In the genomic region with DNA sequence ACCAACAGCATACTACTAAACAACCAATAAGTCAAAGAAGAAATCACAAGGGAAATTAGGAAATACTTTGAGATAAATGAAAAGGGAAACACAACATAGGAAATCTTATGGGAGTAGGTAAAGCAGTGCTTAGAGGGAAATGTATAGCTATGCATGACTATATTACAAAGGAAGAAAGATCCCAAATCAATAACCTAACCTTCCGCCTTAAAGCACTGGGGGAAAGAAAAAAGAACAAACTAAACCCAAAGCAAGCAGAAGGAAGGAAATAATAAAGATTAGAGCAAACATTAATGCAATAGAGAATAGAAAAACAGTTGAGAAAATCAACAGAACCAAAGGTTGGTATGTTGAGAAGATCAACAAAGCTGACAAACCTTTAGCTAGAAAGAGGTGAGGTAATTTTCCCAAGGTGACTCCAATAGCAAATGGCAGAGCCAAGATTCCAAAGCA, we compare ENCODE assay signal across 3 cellular contexts.
TF ChIP-seq lines count a peak whose summit lies in the region.

No MANE protein-coding gene starts in this region.

TF ChIP-seq in SK-N-SH treated with all-trans-retinoic acid at 6 μM for 48 hours, 23 proteins besides CTCF, POLR2A, EP300 and RAD21 (continued from another document):
- 0 out of 2 replicates have a peak, but pooled peaks have one; percentile 25 for TF ChIP-seq ZFP30 (CRISPR knock-in tag; IDR thresholded peaks at IDR 0.05)
- TF ChIP-seq, protein P1, sequence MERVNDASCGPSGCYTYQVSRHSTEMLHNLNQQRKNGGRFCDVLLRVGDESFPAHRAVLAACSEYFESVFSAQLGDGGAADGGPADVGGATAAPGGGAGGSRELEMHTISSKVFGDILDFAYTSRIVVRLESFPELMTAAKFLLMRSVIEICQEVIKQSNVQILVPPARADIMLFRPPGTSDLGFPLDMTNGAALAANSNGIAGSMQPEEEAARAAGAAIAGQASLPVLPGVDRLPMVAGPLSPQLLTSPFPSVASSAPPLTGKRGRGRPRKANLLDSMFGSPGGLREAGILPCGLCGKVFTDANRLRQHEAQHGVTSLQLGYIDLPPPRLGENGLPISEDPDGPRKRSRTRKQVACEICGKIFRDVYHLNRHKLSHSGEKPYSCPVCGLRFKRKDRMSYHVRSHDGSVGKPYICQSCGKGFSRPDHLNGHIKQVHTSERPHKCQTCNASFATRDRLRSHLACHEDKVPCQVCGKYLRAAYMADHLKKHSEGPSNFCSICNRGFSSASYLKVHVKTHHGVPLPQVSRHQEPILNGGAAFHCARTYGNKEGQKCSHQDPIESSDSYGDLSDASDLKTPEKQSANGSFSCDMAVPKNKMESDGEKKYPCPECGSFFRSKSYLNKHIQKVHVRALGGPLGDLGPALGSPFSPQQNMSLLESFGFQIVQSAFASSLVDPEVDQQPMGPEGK (CRISPR knock-in tag; IDR thresholded peaks at IDR 0.05; ENCODE audit: borderline replicate concordance): no peak

TF ChIP-seq in SK-N-SH, 30 proteins besides CTCF, POLR2A, EP300 and RAD21 (continued from another document):
- TF ChIP-seq, protein P2, sequence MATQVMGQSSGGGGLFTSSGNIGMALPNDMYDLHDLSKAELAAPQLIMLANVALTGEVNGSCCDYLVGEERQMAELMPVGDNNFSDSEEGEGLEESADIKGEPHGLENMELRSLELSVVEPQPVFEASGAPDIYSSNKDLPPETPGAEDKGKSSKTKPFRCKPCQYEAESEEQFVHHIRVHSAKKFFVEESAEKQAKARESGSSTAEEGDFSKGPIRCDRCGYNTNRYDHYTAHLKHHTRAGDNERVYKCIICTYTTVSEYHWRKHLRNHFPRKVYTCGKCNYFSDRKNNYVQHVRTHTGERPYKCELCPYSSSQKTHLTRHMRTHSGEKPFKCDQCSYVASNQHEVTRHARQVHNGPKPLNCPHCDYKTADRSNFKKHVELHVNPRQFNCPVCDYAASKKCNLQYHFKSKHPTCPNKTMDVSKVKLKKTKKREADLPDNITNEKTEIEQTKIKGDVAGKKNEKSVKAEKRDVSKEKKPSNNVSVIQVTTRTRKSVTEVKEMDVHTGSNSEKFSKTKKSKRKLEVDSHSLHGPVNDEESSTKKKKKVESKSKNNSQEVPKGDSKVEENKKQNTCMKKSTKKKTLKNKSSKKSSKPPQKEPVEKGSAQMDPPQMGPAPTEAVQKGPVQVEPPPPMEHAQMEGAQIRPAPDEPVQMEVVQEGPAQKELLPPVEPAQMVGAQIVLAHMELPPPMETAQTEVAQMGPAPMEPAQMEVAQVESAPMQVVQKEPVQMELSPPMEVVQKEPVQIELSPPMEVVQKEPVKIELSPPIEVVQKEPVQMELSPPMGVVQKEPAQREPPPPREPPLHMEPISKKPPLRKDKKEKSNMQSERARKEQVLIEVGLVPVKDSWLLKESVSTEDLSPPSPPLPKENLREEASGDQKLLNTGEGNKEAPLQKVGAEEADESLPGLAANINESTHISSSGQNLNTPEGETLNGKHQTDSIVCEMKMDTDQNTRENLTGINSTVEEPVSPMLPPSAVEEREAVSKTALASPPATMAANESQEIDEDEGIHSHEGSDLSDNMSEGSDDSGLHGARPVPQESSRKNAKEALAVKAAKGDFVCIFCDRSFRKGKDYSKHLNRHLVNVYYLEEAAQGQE (IDR thresholded peaks at IDR 0.05; ENCODE audit: low read depth, low read length): no peak
- no peak for TF ChIP-seq GABPA (IDR thresholded peaks at IDR 0.05; ENCODE audit: low read depth)
- TF ChIP-seq, protein P3, sequence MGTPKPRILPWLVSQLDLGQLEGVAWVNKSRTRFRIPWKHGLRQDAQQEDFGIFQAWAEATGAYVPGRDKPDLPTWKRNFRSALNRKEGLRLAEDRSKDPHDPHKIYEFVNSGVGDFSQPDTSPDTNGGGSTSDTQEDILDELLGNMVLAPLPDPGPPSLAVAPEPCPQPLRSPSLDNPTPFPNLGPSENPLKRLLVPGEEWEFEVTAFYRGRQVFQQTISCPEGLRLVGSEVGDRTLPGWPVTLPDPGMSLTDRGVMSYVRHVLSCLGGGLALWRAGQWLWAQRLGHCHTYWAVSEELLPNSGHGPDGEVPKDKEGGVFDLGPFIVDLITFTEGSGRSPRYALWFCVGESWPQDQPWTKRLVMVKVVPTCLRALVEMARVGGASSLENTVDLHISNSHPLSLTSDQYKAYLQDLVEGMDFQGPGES (IDR thresholded peaks at IDR 0.05; ENCODE audit: low read depth, low read length): no peak
- no peak for TF ChIP-seq JUND (IDR thresholded peaks at IDR 0.05)
- TF ChIP-seq FOXM1 (IDR thresholded peaks at IDR 0.05; ENCODE audit: low read depth): no peak
- TF ChIP-seq, protein P4, sequence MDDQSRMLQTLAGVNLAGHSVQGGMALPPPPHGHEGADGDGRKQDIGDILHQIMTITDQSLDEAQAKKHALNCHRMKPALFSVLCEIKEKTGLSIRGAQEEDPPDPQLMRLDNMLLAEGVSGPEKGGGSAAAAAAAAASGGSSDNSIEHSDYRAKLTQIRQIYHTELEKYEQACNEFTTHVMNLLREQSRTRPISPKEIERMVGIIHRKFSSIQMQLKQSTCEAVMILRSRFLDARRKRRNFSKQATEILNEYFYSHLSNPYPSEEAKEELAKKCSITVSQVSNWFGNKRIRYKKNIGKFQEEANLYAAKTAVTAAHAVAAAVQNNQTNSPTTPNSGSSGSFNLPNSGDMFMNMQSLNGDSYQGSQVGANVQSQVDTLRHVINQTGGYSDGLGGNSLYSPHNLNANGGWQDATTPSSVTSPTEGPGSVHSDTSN (IDR thresholded peaks at IDR 0.05): no peak
- no peak for TF ChIP-seq FOSL2 (IDR thresholded peaks at IDR 0.05; ENCODE audit: borderline replicate concordance, low read depth)
TF ChIP-seq in SK-N-SH: peak in this region for 0.

TF ChIP-seq in liver, 16 proteins besides CTCF, POLR2A, EP300 and RAD21 (continued from another document):
- TF ChIP-seq, protein P2 (IDR thresholded peaks at IDR 0.05): no peak
- TF ChIP-seq YY1 (IDR thresholded peaks at IDR 0.05): peak; percentile 54
- TF ChIP-seq HNF4G (IDR thresholded peaks at IDR 0.05): no peak
- TF ChIP-seq EGR1 (IDR thresholded peaks at IDR 0.05; ENCODE audit: low read depth in 2 of 2): peak in 1 of 2 donors; percentile 60
- TF ChIP-seq FOXA2 (IDR thresholded peaks at IDR 0.05): peak; percentile 90
- no peak for TF ChIP-seq TAF1 (conservative IDR thresholded peaks at IDR 0.05)
- TF ChIP-seq FOXA1 (IDR thresholded peaks at IDR 0.05): peak; percentile 61
- TF ChIP-seq RXRA (IDR thresholded peaks at IDR 0.05): peak; percentile 13 to 87
- TF ChIP-seq, protein P5, sequence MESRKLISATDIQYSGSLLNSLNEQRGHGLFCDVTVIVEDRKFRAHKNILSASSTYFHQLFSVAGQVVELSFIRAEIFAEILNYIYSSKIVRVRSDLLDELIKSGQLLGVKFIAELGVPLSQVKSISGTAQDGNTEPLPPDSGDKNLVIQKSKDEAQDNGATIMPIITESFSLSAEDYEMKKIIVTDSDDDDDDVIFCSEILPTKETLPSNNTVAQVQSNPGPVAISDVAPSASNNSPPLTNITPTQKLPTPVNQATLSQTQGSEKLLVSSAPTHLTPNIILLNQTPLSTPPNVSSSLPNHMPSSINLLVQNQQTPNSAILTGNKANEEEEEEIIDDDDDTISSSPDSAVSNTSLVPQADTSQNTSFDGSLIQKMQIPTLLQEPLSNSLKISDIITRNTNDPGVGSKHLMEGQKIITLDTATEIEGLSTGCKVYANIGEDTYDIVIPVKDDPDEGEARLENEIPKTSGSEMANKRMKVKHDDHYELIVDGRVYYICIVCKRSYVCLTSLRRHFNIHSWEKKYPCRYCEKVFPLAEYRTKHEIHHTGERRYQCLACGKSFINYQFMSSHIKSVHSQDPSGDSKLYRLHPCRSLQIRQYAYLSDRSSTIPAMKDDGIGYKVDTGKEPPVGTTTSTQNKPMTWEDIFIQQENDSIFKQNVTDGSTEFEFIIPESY (IDR thresholded peaks at IDR 0.05): peak; percentile 54
- TF ChIP-seq, protein P6, sequence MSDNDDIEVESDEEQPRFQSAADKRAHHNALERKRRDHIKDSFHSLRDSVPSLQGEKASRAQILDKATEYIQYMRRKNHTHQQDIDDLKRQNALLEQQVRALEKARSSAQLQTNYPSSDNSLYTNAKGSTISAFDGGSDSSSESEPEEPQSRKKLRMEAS (IDR thresholded peaks at IDR 0.05): no peak
